In the genomic region with DNA sequence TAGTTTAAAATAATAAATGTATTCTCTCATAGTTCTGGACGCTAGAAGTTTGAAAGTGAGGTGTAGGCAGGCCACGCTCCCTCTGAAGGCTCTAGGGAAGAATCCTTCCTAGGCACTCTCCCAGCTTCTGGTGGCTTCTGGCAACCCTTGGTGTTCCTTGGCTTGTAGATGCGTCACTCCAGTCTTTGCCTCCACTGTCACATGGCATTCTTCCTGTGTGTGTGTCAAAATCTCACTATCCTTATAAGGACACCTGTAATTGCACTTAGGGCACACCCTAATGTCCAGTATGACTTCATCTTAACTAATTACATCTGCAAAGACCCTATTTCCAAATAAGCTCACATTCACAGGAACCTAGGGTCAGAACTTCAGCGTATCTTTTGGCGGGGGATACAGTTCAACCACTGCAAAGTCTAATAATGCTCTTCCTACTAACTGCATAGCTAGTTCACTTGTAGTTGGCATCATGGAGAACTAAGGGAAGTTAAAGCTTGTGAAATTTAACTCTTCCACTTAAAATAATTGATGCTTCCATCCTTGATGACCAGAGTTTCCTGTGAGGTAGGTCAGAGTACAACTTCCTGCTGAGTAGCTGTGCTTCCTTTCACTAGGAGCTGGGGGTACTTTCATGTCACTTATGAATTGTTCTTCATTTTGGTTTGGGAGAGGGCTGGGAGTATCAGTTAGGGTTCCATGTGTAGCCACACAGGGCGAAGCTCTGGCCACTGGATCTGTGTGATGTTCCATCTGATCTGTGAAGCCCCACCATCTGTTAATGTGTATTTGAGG, we compare ENCODE assay signal across 1 cellular context.
TF ChIP-seq lines count a peak whose summit lies in the region.

No MANE protein-coding gene starts in this region.

TF ChIP-seq in SK-N-SH, 30 proteins besides CTCF, POLR2A, EP300 and RAD21 (continued from another document):
- TF ChIP-seq, protein P1, sequence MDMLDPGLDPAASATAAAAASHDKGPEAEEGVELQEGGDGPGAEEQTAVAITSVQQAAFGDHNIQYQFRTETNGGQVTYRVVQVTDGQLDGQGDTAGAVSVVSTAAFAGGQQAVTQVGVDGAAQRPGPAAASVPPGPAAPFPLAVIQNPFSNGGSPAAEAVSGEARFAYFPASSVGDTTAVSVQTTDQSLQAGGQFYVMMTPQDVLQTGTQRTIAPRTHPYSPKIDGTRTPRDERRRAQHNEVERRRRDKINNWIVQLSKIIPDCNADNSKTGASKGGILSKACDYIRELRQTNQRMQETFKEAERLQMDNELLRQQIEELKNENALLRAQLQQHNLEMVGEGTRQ (IDR thresholded peaks at IDR 0.05; ENCODE audit: borderline replicate concordance, low read depth, low read length), result no peak
- no peak for TF ChIP-seq YY1 (IDR thresholded peaks at IDR 0.05; ENCODE audit: low read depth)
